Comparison of ENCODE assay signal across 13 cellular contexts in the genomic region with DNA sequence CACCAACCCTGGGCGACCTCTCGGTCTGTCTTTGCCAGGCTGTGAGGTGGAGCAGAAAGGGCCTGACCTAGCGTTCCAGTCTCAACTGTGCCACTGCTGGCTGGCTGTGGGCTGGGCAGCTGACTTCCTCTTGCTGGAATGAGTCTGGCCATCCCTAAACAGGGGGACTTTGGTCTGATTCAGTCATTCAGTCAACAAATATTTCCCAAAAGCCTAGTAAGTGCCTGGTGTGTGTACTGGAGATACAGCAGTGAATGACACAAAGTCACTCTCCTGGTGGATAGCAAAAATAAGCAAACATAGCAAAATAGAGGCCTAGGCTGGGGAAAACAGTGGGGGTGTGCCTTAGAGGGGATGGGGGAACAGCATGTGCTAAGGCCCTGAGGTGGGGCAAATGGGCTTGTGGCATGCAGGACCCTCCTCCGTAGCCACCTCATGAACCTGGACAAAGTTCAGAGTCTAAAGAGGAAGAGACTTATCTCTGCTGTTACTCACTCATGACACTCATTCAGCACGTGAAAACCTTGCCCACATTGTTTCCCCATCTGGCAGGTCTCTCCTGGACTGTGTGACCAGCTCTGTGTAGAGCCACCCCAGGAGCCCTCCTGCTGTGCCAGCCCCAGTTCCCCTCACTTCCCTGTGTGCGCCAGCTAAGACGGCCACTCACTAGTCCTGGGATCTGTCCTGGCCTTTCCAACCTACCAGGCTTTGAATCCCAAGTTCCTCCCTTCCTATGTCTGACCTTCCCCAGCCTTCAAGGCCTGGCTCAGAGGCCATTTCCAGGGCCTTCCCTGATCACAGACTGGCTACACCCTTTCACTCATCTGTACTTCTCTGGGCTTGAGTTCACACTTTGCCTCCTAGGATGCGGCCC. TPM values are rescaled to one million over a fixed set of nuclear protein-coding genes. Genes with fewer than 3 reads are reported as not detected.
DNase-seq lines count a peak whose midpoint lies in the region; ATAC-seq and TF ChIP-seq lines count a peak whose summit lies in the region.
"Had no signal": no experiment of that assay in that cellular context is flagged by ENCODE, and none has a peak within 500 bp of the region (broad histone marks: within the 10 kb centered on the region; RNA-seq: fewer than 3 reads in every experiment).

No MANE protein-coding gene starts in this region.

- H3K9me3 ChIP-seq in CD4-positive, alpha-beta T cell (ENCODE audit: control insufficient read depth, low read length): no peaks in the 10 kb centered on the region
- H3K9me3 ChIP-seq in naive thymus-derived CD4-positive, alpha-beta T cell (ENCODE audit: control insufficient read depth in 2 of 3, low read length in 3 of 3): no peaks in the 10 kb centered on the region
- H3K9me3 ChIP-seq: MG63, uterus had no signal

- POLR2A ChIA-PET in CD4-positive, alpha-beta T cell (lab: Charles Lee): no interaction called here
- POLR2A ChIA-PET in naive thymus-derived CD4-positive, alpha-beta T cell (lab: Charles Lee): interaction anchor here (0.7 kb wide), 1 partner anchor 31 kb away, joined by 3 read pairs; no protein-coding TSS in a partner anchor

- H3K4me3 ChIP-seq in choroid plexus epithelial cell (ENCODE audit: low read depth, low read length): no peak overlapping the region
- H3K4me3 ChIP-seq in naive thymus-derived CD4-positive, alpha-beta T cell (ENCODE audit: low read length): no peak overlapping the region
- H3K4me3 ChIP-seq: coronary artery, MG63, uterus had no signal

- H3K27ac Mint-ChIP-seq in CD4-positive, alpha-beta T cell: no peak overlapping the region
- H3K27ac Mint-ChIP-seq in naive thymus-derived CD4-positive, alpha-beta T cell: peak overlapping the region in 3 of 9 donors; percentile 5 to 74 (median 28)
- H3K27ac Mint-ChIP-seq: activated T-cell treated with anti-CD3 and anti-CD28 coated beads, Interleukin-2, amount 50 U/mL, for 72 hours had no signal

- H3K4me3 Mint-ChIP-seq in CD4-positive, alpha-beta T cell: peak overlapping the region; percentile 45
- no peak overlapping the region for H3K4me3 Mint-ChIP-seq in naive thymus-derived CD4-positive, alpha-beta T cell
- H3K4me3 Mint-ChIP-seq: activated T-cell treated with anti-CD3 and anti-CD28 coated beads, Interleukin-2, amount 50 U/mL, for 72 hours had no signal

- CTCF ChIA-PET in CD4-positive, alpha-beta T cell (lab: Charles Lee): no interaction called here
- CTCF ChIA-PET in naive thymus-derived CD4-positive, alpha-beta T cell (lab: Charles Lee): no interaction called here

- H3K27ac ChIP-seq in CD4-positive, alpha-beta T cell (ENCODE audit: low read depth, low read length): no peak overlapping the region
- H3K27ac ChIP-seq in naive thymus-derived CD4-positive, alpha-beta T cell (ENCODE audit: low read depth, low read length): no peak overlapping the region
- H3K27ac ChIP-seq: uterus had no signal

- H3K9me3 Mint-ChIP-seq in CD4-positive, alpha-beta T cell: no peaks in the 10 kb centered on the region
- H3K9me3 Mint-ChIP-seq in naive thymus-derived CD4-positive, alpha-beta T cell: no peaks in the 10 kb centered on the region
- H3K9me3 Mint-ChIP-seq: activated T-cell treated with anti-CD3 and anti-CD28 coated beads, Interleukin-2, amount 50 U/mL, for 72 hours had no signal

- in situ Hi-C loops in KBM-7 (cut with MboI; ENCODE audit: low pct_unique_long_range_greater_than_20kb, low sequenced_read_pairs): no loop called here

- H3K27me3 Mint-ChIP-seq in CD4-positive, alpha-beta T cell: no peaks in the 10 kb centered on the region
- H3K27me3 Mint-ChIP-seq in naive thymus-derived CD4-positive, alpha-beta T cell: no peaks in the 10 kb centered on the region

- intact Hi-C loops in CD4-positive, alpha-beta T cell (cut with DNase I, micrococcal nuclease): loop anchor here in 1 of 2 experiments (5.0 to 10.0 kb wide), 4 partner anchors 635 to 1882 kb away; a partner anchor contains a TSS
- intact Hi-C loops in naive thymus-derived CD4-positive, alpha-beta T cell (cut with micrococcal nuclease): loop anchor here (10.0 kb wide), 6 partner anchors 55 to 1935 kb away; a partner anchor contains a TSS

- H3K36me3 ChIP-seq in naive thymus-derived CD4-positive, alpha-beta T cell (ENCODE audit: control insufficient read depth in 2 of 3, insufficient read depth in 3 of 3, low read length in 3 of 3): peaks cover 11 to 51% (median 13%) of the 10 kb centered on the region in 3 experiments
- H3K36me3 ChIP-seq: uterus had no signal

- H3K4me1 ChIP-seq in naive thymus-derived CD4-positive, alpha-beta T cell (ENCODE audit: control insufficient read depth in 2 of 2, insufficient read depth in 2 of 2, low read length in 2 of 2): peaks cover 9 to 15% of the 10 kb centered on the region in 2 donors

- H3K36me3 Mint-ChIP-seq in CD4-positive, alpha-beta T cell (ENCODE audit: low read depth): peaks cover 58% of the 10 kb centered on the region
- H3K36me3 Mint-ChIP-seq in naive thymus-derived CD4-positive, alpha-beta T cell: peaks cover 0 to 39% (median 5%) of the 10 kb centered on the region in 5 donors

- no peak for ATAC-seq in CD4-positive, alpha-beta T cell (ENCODE audit: poor library complexity)
- ATAC-seq in naive thymus-derived CD4-positive, alpha-beta T cell: peak; percentile 19
- ATAC-seq in GM19324 (IDR thresholded peaks at IDR 0.05; ENCODE audit: low FRiP score, unreplicated experiment): no peak
- ATAC-seq: activated T-cell treated with anti-CD3 and anti-CD28 coated beads, Interleukin-2, amount 50 U/mL, for 72 hours had no signal

- DNase-seq in CD4-positive, alpha-beta T cell: no peak
- DNase-seq in KBM-7 (peak; percentile 38), choroid plexus epithelial cell (ENCODE audit: low read depth) (peak; percentile 13), putamen (ENCODE audit: low spot score) (no peak), SHP77 (lab: John Stamatoyannopoulos, UW) (no peak)
- no peak for DNase-seq in naive thymus-derived CD4-positive, alpha-beta T cell
- no peak for DNase-seq in activated CD8-positive, alpha-beta memory T cell treated with anti-CD3 and anti-CD28 coated beads for 24 hours
- DNase-seq: activated T-cell treated with anti-CD3 and anti-CD28 coated beads, Interleukin-2, amount 50 U/mL, for 72 hours; MG63; NCI-H69; uterus had no signal

- H3K27me3 ChIP-seq in CD4-positive, alpha-beta T cell (ENCODE audit: control insufficient read depth, insufficient read depth, low read length): no peaks in the 10 kb centered on the region
- H3K27me3 ChIP-seq in naive thymus-derived CD4-positive, alpha-beta T cell (ENCODE audit: control insufficient read depth in 2 of 2, insufficient read depth in 2 of 2, low read length in 2 of 2): no peaks in the 10 kb centered on the region
- H3K27me3 ChIP-seq: MG63, uterus had no signal

- peaks cover 38% of the 10 kb centered on the region for H3K4me1 Mint-ChIP-seq in CD4-positive, alpha-beta T cell (ENCODE audit: low read depth)
- peaks cover 27 to 45% (median 34%) of the 10 kb centered on the region in 7 donors for H3K4me1 Mint-ChIP-seq in naive thymus-derived CD4-positive, alpha-beta T cell

- no peak for TF ChIP-seq CTCF in CD4-positive, alpha-beta T cell (IDR thresholded peaks at IDR 0.05)
- no peak for TF ChIP-seq CTCF in choroid plexus epithelial cell (conservative IDR thresholded peaks at IDR 0.05; ENCODE audit: low read depth, low read length)

RNA-seq across cellular contexts. Expression of a gene that starts 4.7 kb away (rescaled TPM):
- 10 to 100 TPM; 60.9 to 68.3 TPM for total RNA-seq in CD4-positive, alpha-beta T cell
- total RNA-seq in naive thymus-derived CD4-positive, alpha-beta T cell: 100 to 1,000 TPM in 1 of 5 experiments, 10 to 100 TPM in 4; 57.9 to 131 (median 63.4) TPM
- 10 to 100 TPM; 33.1 to 54.5 TPM for polyA plus RNA-seq in naive thymus-derived CD4-positive, alpha-beta T cell

RNA-seq across cellular contexts. Expression of a gene that starts 5.5 kb away (rescaled TPM):
- total RNA-seq in CD4-positive, alpha-beta T cell: 10 to 100 TPM; 31.0 to 31.5 TPM
- 10 to 100 TPM; 47.5 to 94.5 (median 73.9) TPM for total RNA-seq in naive thymus-derived CD4-positive, alpha-beta T cell
- 10 to 100 TPM; 84.2 to 95.1 TPM for polyA plus RNA-seq in naive thymus-derived CD4-positive, alpha-beta T cell

RNA-seq across cellular contexts. Expression of a gene that starts 42.6 kb away (rescaled TPM):
- total RNA-seq in CD4-positive, alpha-beta T cell: not detected
- 1 to 10 TPM in 2 of 5 experiments, not detected in 3; 2.4 to 2.5 TPM for total RNA-seq in naive thymus-derived CD4-positive, alpha-beta T cell
- not detected for polyA plus RNA-seq in naive thymus-derived CD4-positive, alpha-beta T cell

RNA-seq across cellular contexts. Expression of a gene that starts 52.7 kb away (rescaled TPM):
- total RNA-seq in CD4-positive, alpha-beta T cell: 10 to 100 TPM; 19.7 to 20.1 TPM
- total RNA-seq in naive thymus-derived CD4-positive, alpha-beta T cell: 10 to 100 TPM; 11.5 to 95.9 (median 12.8) TPM
- 1 to 10 TPM; 1.1 to 2.4 TPM for polyA plus RNA-seq in naive thymus-derived CD4-positive, alpha-beta T cell

RNA-seq across cellular contexts. Expression of a gene that starts 55.1 kb away (rescaled TPM):
- 1 to 10 TPM; 2.7 to 3.7 TPM for total RNA-seq in CD4-positive, alpha-beta T cell
- 1 to 10 TPM in 4 of 5 experiments, under 1 TPM in 1; 0.70 to 3.4 (median 2.1) TPM for total RNA-seq in naive thymus-derived CD4-positive, alpha-beta T cell
- polyA plus RNA-seq in naive thymus-derived CD4-positive, alpha-beta T cell: under 1 TPM; 0.14 to 0.15 TPM

Comparison
In these comparisons a context has a peak if more than half of its experiments do, and no peak if none do; other contexts are left out.
1. DNase-seq: peak in KBM-7 (single experiment) and choroid plexus epithelial cell (single experiment); none in CD4-positive, alpha-beta T cell (0 of 10), naive thymus-derived CD4-positive, alpha-beta T cell (0 of 9), putamen (single experiment), SHP77 (0 of 2) and activated CD8-positive, alpha-beta memory T cell treated with anti-CD3 and anti-CD28 coated beads for 24 hours (single experiment).